8 cellular contexts compared by ENCODE assay signal in the genomic region with DNA sequence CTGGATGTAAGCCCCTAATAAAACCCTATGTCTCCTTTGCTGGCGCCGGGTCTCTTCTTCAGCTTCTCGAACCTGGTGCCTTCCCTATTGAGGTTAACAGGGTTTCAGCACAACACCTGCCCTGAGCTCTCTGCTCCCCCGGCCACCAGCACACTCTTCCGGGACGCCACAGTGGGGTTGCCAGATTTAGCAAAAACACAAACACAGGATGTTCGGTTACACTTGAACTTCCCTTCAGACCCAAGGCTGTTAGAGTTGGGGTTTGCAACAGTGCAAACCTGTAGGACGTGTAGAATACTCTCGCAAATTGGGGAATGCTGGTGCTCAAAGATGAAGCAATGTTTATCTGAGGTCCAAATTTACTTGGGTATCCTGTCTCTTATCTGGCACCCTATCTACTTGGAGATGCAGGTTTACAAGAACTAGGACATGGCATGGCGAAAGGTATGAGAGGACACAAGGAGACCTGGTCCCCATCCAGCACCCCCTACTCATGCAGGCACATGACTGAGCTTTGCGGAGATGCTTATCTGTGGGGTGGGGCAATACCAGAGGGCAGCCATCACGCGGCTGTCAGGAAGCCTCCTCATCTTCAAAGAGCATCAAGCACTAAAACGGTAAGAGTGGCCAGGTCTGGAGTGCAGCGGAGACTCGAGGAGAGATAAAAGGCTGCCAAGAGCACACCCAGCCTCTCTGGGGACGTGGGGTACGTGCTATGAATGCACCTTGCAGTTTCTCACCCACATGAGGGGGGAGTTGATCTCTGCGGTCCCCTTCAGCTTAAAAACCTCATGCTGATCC. TPM values are rescaled to one million over a fixed set of nuclear protein-coding genes. Genes with fewer than 3 reads are reported as not detected.
DNase-seq lines count a peak whose midpoint lies in the region; ATAC-seq and TF ChIP-seq lines count a peak whose summit lies in the region.

No MANE protein-coding gene starts in this region.

- H3K4me3 Mint-ChIP-seq in activated T-helper 17 cell treated with anti-CD3 and anti-CD28 coated beads, Interleukin-2, amount 50 U/mL, for 72 hours, result peak overlapping the region; percentile 72

- H3K4me2 ChIP-seq in BLaER1 (peak overlapping the region; percentile 87), PC-3 (ENCODE audit: low read length) (no peak overlapping the region)

- H3K36me3 ChIP-seq in BLaER1, result no peaks in the 10 kb centered on the region
- H3K36me3 ChIP-seq in KOPT-K1 (ENCODE audit: insufficient read depth, low read length), result no peaks in the 10 kb centered on the region
- H3K36me3 ChIP-seq in PC-3 (ENCODE audit: low read depth, low read length), result no peaks in the 10 kb centered on the region

- CTCF ChIA-PET in PC-3 (lab: Charles Lee), result no interaction called here

- H3K9ac ChIP-seq in BLaER1 (peak overlapping the region; percentile 78), PC-3 (ENCODE audit: low read length) (no peak overlapping the region)

- H3K27me3 ChIP-seq in BLaER1 (no peaks in the 10 kb centered on the region), PC-3 (ENCODE audit: low read length) (peaks cover 64% of the 10 kb centered on the region)

- H3K4me3 ChIP-seq in BLaER1 (peak overlapping the region; percentile 51), PC-3 (ENCODE audit: low read length) (no peak overlapping the region)

- peaks cover 28% of the 10 kb centered on the region for H3K4me1 Mint-ChIP-seq in activated T-helper 17 cell treated with anti-CD3 and anti-CD28 coated beads, Interleukin-2, amount 50 U/mL, for 72 hours

- no TSS peak for BruUV-seq in PC-3 (replicated peaks; lab: Mats Ljungman, UMichigan)

- ATAC-seq in GM21367 (IDR thresholded peaks at IDR 0.05; ENCODE audit: unreplicated experiment) (peak; percentile 73), PC-3 (no peak), HG03039 (IDR thresholded peaks at IDR 0.05; ENCODE audit: unreplicated experiment) (no peak)
- peak; percentile 61 for ATAC-seq in activated T-helper 17 cell treated with anti-CD3 and anti-CD28 coated beads, Interleukin-2, amount 50 U/mL, for 72 hours (replicated peaks)

- H3K4me1 ChIP-seq in BLaER1 (peaks cover 100% of the 10 kb centered on the region), PC-3 (ENCODE audit: insufficient read depth, low read length) (no peaks in the 10 kb centered on the region)

- no peaks in the 10 kb centered on the region for H3F3A ChIP-seq in PC-3 (ENCODE audit: low read length, unreplicated experiment)

- POLR2A ChIA-PET in PC-3 (lab: Charles Lee; ENCODE audit: unreplicated experiment), result no interaction called here

- no peaks in the 10 kb centered on the region for H3K79me2 ChIP-seq in PC-3 (ENCODE audit: low read length)

- H3K9me3 Mint-ChIP-seq in activated T-helper 17 cell treated with anti-CD3 and anti-CD28 coated beads, Interleukin-2, amount 50 U/mL, for 72 hours, result no peaks in the 10 kb centered on the region

- intact Hi-C loops in PC-3 (cut with micrococcal nuclease), result no loop called here

- H3K27ac ChIP-seq in BLaER1 (peak overlapping the region; percentile 90), KOPT-K1 (ENCODE audit: low read depth, low read length, poor library complexity, severe bottlenecking) (peak overlapping the region; percentile 87), PC-3 (ENCODE audit: low read length) (no peak overlapping the region)

- H3K9me2 ChIP-seq in PC-3 (replicated peaks; ENCODE audit: low read length), result no peaks in the 10 kb centered on the region

- H4K20me1 ChIP-seq in BLaER1, result no peaks in the 10 kb centered on the region
- no peaks in the 10 kb centered on the region for H4K20me1 ChIP-seq in PC-3 (ENCODE audit: low read length)

- no peaks in the 10 kb centered on the region for H3K27me3 Mint-ChIP-seq in activated T-helper 17 cell treated with anti-CD3 and anti-CD28 coated beads, Interleukin-2, amount 50 U/mL, for 72 hours

- no peaks in the 10 kb centered on the region for H3K36me3 Mint-ChIP-seq in activated T-helper 17 cell treated with anti-CD3 and anti-CD28 coated beads, Interleukin-2, amount 50 U/mL, for 72 hours (ENCODE audit: low read depth)

- H2AFZ ChIP-seq in PC-3 (ENCODE audit: low read length), result no peak overlapping the region

- no peaks in the 10 kb centered on the region for H3K9me3 ChIP-seq in BLaER1
- no peaks in the 10 kb centered on the region for H3K9me3 ChIP-seq in KOPT-K1 (ENCODE audit: insufficient read depth, low read length, poor library complexity, severe bottlenecking)
- H3K9me3 ChIP-seq in PC-3 (ENCODE audit: low read length), result no peaks in the 10 kb centered on the region

- TF ChIP-seq CTCF in PC-3 (conservative IDR thresholded peaks at IDR 0.05; ENCODE audit: low read depth, low read length), result no peak

- DNase-seq in PC-3 (no peak), EL (no peak), iPS-NIHi11 (ENCODE audit: low spot score) (no peak)

- peak overlapping the region; percentile 88 for H3K27ac Mint-ChIP-seq in activated T-helper 17 cell treated with anti-CD3 and anti-CD28 coated beads, Interleukin-2, amount 50 U/mL, for 72 hours

RNA-seq across cellular contexts. Expression of a gene that starts 52.8 kb away (rescaled TPM):
- under 1 TPM; 0.19 to 0.26 TPM for total RNA-seq in activated T-helper 17 cell treated with anti-CD3 and anti-CD28 coated beads, Interleukin-2, amount 50 U/mL, for 72 hours
- total RNA-seq in PC-3 (2014; rRNA removed), result 0.07 TPM in 1 of 2 replicates, not detected in the other

Comparison
In these comparisons a context has a peak if more than half of its experiments do, and no peak if none do; other contexts are left out.
1. ATAC-seq: peak in GM21367 (single experiment) and activated T-helper 17 cell treated with anti-CD3 and anti-CD28 coated beads, Interleukin-2, amount 50 U/mL, for 72 hours (single experiment); none in PC-3 (single experiment) and HG03039 (single experiment).